9 cellular contexts compared by ENCODE assay signal in the genomic region with DNA sequence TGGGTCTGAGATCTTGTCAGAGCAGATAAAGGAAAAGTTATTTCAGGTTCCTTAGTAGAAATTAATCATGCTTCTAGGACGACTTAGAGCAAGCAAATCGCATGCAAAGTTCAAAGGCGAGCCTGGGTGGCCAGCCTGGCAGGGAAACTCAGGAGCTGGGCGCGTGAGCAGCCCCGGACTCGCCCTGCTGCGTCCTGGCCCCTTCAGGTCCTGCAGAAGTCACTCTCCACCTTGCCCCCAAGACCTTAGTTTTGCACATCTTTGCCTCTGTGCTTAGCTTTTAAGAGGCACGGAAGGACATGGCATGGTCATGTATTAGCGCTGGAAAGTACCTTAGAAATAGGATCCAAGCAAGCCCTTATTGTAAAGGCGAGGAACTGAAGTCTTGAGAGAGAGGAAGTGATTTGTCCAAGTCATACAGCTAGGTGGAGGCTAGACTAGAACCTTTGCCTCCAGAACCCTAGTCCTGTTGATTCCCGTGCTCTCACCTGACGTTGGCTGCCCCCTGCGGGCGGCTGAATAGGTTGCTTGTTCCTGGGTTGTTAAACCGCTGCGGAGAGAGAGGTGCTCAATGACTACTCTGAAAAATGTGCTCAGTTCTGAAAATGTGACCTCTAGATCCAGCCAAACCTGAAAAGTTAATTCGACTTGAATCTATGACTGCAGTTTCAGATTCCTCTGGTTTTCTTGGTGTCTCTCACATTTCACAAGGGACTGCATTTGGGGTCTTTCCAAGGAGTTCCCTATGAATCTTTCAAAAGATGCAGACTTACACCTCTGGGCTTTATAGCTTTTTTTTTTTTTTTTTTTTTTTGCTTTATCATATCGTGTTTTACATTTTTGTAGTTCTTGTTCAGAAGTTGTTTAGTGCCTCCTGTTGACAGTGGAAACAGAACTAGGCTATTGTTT. TPM values are rescaled to one million over a fixed set of nuclear protein-coding genes. Genes with fewer than 3 reads are reported as not detected.
DNase-seq lines count a peak whose midpoint lies in the region; ATAC-seq and TF ChIP-seq lines count a peak whose summit lies in the region.
"Had no signal": no experiment of that assay in that cellular context is flagged by ENCODE, and none has a peak within 500 bp of the region (broad histone marks: within the 10 kb centered on the region; RNA-seq: fewer than 3 reads in every experiment).

No MANE protein-coding gene starts in this region.

- H3K36me3 Mint-ChIP-seq in activated T-helper 17 cell treated with anti-CD3 and anti-CD28 coated beads, Interleukin-2, amount 50 U/mL, for 72 hours (ENCODE audit: low read depth): peaks cover 62% of the 10 kb centered on the region

- H3K36me3 ChIP-seq in Peyer's patch (no peaks in the 10 kb centered on the region), cardiac muscle cell (no peaks in the 10 kb centered on the region)

- peak; percentile 23 for DNase-seq in Caki2 (ENCODE audit: low read depth)
- peak; percentile 35 for DNase-seq in HK-2 (ENCODE audit: unreplicated experiment)
- peak; percentile 68 to 89 (median 83) for DNase-seq in Peyer's patch
- DNase-seq in cardiac muscle cell (ENCODE audit: low read depth in 1 of 2, low spot score in 1 of 2): peak; percentile 41 to 57
- DNase-seq in retinal pigment epithelial cell (ENCODE audit: low read depth): no peak
- DNase-seq in lower leg skin (ENCODE audit: low spot score in 2 of 2): no peak

- peaks cover 2% of the 10 kb centered on the region for H3K27me3 Mint-ChIP-seq in activated T-helper 17 cell treated with anti-CD3 and anti-CD28 coated beads, Interleukin-2, amount 50 U/mL, for 72 hours

- no peaks in the 10 kb centered on the region for H3K9me3 Mint-ChIP-seq in activated T-helper 17 cell treated with anti-CD3 and anti-CD28 coated beads, Interleukin-2, amount 50 U/mL, for 72 hours

- H3K4me1 Mint-ChIP-seq in activated T-helper 17 cell treated with anti-CD3 and anti-CD28 coated beads, Interleukin-2, amount 50 U/mL, for 72 hours: peaks cover 17% of the 10 kb centered on the region

- no peak for TF ChIP-seq POLR2A in Peyer's patch (IDR thresholded peaks at IDR 0.05)
- no peak for TF ChIP-seq POLR2A in lower leg skin (IDR thresholded peaks at IDR 0.05)

- H3K4me3 ChIP-seq in Peyer's patch (peak overlapping the region; percentile 61 to 75 (median 70)), cardiac muscle cell (peak overlapping the region; percentile 41), retinal pigment epithelial cell (ENCODE audit: low read length) (peak overlapping the region; percentile 55), lower leg skin (ENCODE audit: low read depth, poor library complexity, severe bottlenecking) (no peak overlapping the region)

- 8 to 17% methylated on average over 19 of the region's 19 CpGs for WGBS in lower leg skin, 2 donors

- TF ChIP-seq CTCF in Peyer's patch (IDR thresholded peaks at IDR 0.05) (peak; percentile 24 to 69 (median 61)), cardiac muscle cell (IDR thresholded peaks at IDR 0.05; ENCODE audit: low read depth, low read length) (peak; percentile 71), retinal pigment epithelial cell (conservative IDR thresholded peaks at IDR 0.05; ENCODE audit: low read depth, low read length) (peak; percentile 75), lower leg skin (IDR thresholded peaks at IDR 0.05) (no peak)

- H3K4me1 ChIP-seq in Peyer's patch: peaks cover 0 to 25% (median 0%) of the 10 kb centered on the region in 4 donors
- H3K4me1 ChIP-seq in cardiac muscle cell (ENCODE audit: low read depth): no peaks in the 10 kb centered on the region

- peak overlapping the region; percentile 96 for H3K27ac Mint-ChIP-seq in activated T-helper 17 cell treated with anti-CD3 and anti-CD28 coated beads, Interleukin-2, amount 50 U/mL, for 72 hours

- H3K27ac ChIP-seq in Peyer's patch (peak overlapping the region; percentile 22 to 72 (median 43)), cardiac muscle cell (no peak overlapping the region)
- H3K27ac ChIP-seq: epithelial cell of prostate had no signal

- intact Hi-C loops in lower leg skin (cut with DNase I; ENCODE audit: low total_unique reads): no loop called here

- peak; percentile 24 for ATAC-seq in GM19463 (IDR thresholded peaks at IDR 0.05; ENCODE audit: unreplicated experiment)
- ATAC-seq in activated T-helper 17 cell treated with anti-CD3 and anti-CD28 coated beads, Interleukin-2, amount 50 U/mL, for 72 hours (replicated peaks): peak; percentile 59

- H3K9me3 ChIP-seq in Peyer's patch (no peaks in the 10 kb centered on the region), cardiac muscle cell (ENCODE audit: low read depth) (no peaks in the 10 kb centered on the region)

- in situ Hi-C loops in Caki2 (cut with HindIII; ENCODE audit: low pct_unique_long_range_greater_than_20kb, low sequenced_read_pairs): no loop called here

- H3K27me3 ChIP-seq in Peyer's patch: no peaks in the 10 kb centered on the region
- H3K27me3 ChIP-seq in cardiac muscle cell: peaks cover 76% of the 10 kb centered on the region

- peak overlapping the region; percentile 94 for H3K4me3 Mint-ChIP-seq in activated T-helper 17 cell treated with anti-CD3 and anti-CD28 coated beads, Interleukin-2, amount 50 U/mL, for 72 hours

RNA-seq across cellular contexts. Expression of a gene that starts 2.7 kb away (rescaled TPM):
- 0.95 TPM in 1 of 2 replicates, not detected in the other for total RNA-seq in Caki2 (2014; rRNA removed; shearing (Covaris generic); ENCODE audit: low replicate concordance)
- total RNA-seq in Peyer's patch (10 to 100 TPM in 3 of 4 donors, 1 to 10 TPM in 1; 10.0 to 47.0 (median 14.7) TPM), cardiac muscle cell (0.21 and 0.56 TPM in 2 replicates), lower leg skin (1 to 10 TPM; 7.4 to 8.6 (median 7.5) TPM)
- 10 to 100 TPM; 29.9 to 81.5 TPM for total RNA-seq in activated T-helper 17 cell treated with anti-CD3 and anti-CD28 coated beads, Interleukin-2, amount 50 U/mL, for 72 hours
- 0.51 and 0.52 TPM in 2 replicates for polyA plus RNA-seq in cardiac muscle cell

Comparison
In these comparisons a context has a peak if more than half of its experiments do, and no peak if none do; other contexts are left out.
1. DNase-seq: peak in Caki2 (single experiment), HK-2 (single experiment), Peyer's patch (3 of 3) and cardiac muscle cell (2 of 2); none in retinal pigment epithelial cell (single experiment) and lower leg skin (0 of 2).
2. CTCF ChIP-seq: peak in Peyer's patch (6 of 6), cardiac muscle cell (single experiment) and retinal pigment epithelial cell (single experiment); none in lower leg skin (0 of 3).